15 cellular contexts compared by ENCODE assay signal in genomic region chr16:11315499-11315898, GRCh38. TPM values are rescaled to one million over a fixed set of nuclear protein-coding genes. Genes with fewer than 3 reads are reported as not detected.
DNase-seq lines count a peak whose midpoint lies in the region; ATAC-seq and TF ChIP-seq lines count a peak whose summit lies in the region.
"Had no signal": no experiment of that assay in that cellular context is flagged by ENCODE, and none has a peak within 500 bp of the region (broad histone marks: within the 10 kb centered on the region; RNA-seq: fewer than 3 reads in every experiment).

No MANE protein-coding gene starts in this region.

- H3K27me3 ChIP-seq in AG04450 (ENCODE audit: control insufficient read depth, insufficient read depth, low read length) (no peaks in the 10 kb centered on the region), HUES64 (ENCODE audit: insufficient read depth, low read length) (no peaks in the 10 kb centered on the region), mesendoderm (ENCODE audit: insufficient read depth, low read length, poor library complexity) (no peaks in the 10 kb centered on the region), tibial nerve (no peaks in the 10 kb centered on the region)

- H2AK5ac ChIP-seq in mesendoderm (ENCODE audit: low read length), result no peak overlapping the region

- H3K4me2 ChIP-seq in mesendoderm (ENCODE audit: low read length), result no peak overlapping the region

- H3K36me3 ChIP-seq in HUES64 (ENCODE audit: insufficient read depth, low read length), result no peaks in the 10 kb centered on the region
- no peaks in the 10 kb centered on the region for H3K36me3 ChIP-seq in mesendoderm (ENCODE audit: control insufficient read depth, insufficient read depth, low read length)
- H3K36me3 ChIP-seq in tibial nerve, result no peaks in the 10 kb centered on the region

- H2BK15ac ChIP-seq in mesendoderm (replicated peaks; ENCODE audit: low read depth), result no peak overlapping the region

- 2% methylated on average over 13 of the region's 13 CpGs for WGBS in HUES64
- WGBS in mesendoderm (ENCODE audit: extremely low coverage, insufficient coverage, low lambda C conversion rate), result no CpG with 5 or more reads among the region's 13 CpGs
- 33 to 36% methylated on average over 12 to 13 of the region's 13 CpGs for WGBS in tibial nerve, 2 donors

- no peak for ATAC-seq in esophagus mucosa

- peak overlapping the region; percentile 95 for H3K56ac ChIP-seq in mesendoderm (ENCODE audit: low read length)

- H3K4ac ChIP-seq in mesendoderm (ENCODE audit: low read depth, low read length), result peak overlapping the region; percentile 94

- CTCF ChIA-PET in AG04450 (lab: Charles Lee), result no interaction called here

- no peak for TF ChIP-seq POLR2A in tibial nerve (IDR thresholded peaks at IDR 0.05)

- H3K9ac ChIP-seq in HUES64 (ENCODE audit: low read depth, low read length) (peak overlapping the region; percentile 72), mesendoderm (ENCODE audit: low read length) (peak overlapping the region; percentile 62)

- H4K8ac ChIP-seq in mesendoderm (ENCODE audit: low read depth, low read length), result no peak overlapping the region

- H3K27ac ChIP-seq in AG04450 (ENCODE audit: low read depth, low read length) (no peak overlapping the region), HUES64 (ENCODE audit: low read depth, low read length) (peak overlapping the region; percentile 93), mesendoderm (ENCODE audit: low read depth, low read length) (peak overlapping the region; percentile 64), tibial nerve (no peak overlapping the region)

- no peaks in the 10 kb centered on the region for H3K36me3 Mint-ChIP-seq in dendritic cell treated with granulocyte-macrophage colony-stimulating factor and Interleukin-4, amounts not matched to agents 40 ng/mL and 50 ng/mL, for 4 days (ENCODE audit: low read depth)
- no peaks in the 10 kb centered on the region for H3K36me3 Mint-ChIP-seq in activated naive CD8-positive, alpha-beta T cell treated with anti-CD3 and anti-CD28 coated beads for 36 hours

- peaks cover 44% of the 10 kb centered on the region for H3K27me3 Mint-ChIP-seq in dendritic cell treated with granulocyte-macrophage colony-stimulating factor and Interleukin-4, amounts not matched to agents 40 ng/mL and 50 ng/mL, for 4 days
- H3K27me3 Mint-ChIP-seq in activated naive CD8-positive, alpha-beta T cell treated with anti-CD3 and anti-CD28 coated beads for 36 hours, result no peaks in the 10 kb centered on the region

- intact Hi-C loops in dendritic cell treated with granulocyte-macrophage colony-stimulating factor and Interleukin-4, amounts not matched to agents 40 ng/mL and 50 ng/mL, for 4 days (cut with micrococcal nuclease), result no loop called here

- peak overlapping the region; percentile 42 for H3K18ac ChIP-seq in mesendoderm (ENCODE audit: low read length)

- TF ChIP-seq CTCF in AG04450 (IDR thresholded peaks at IDR 0.05; ENCODE audit: low read depth, low read length) (peak; percentile 39), tibial nerve (IDR thresholded peaks at IDR 0.05) (no peak)

- H3K4me3 ChIP-seq in AG04450 (ENCODE audit: low read depth, low read length) (no peak overlapping the region), HUES64 (ENCODE audit: low read length) (no peak overlapping the region), mesendoderm (ENCODE audit: low read length) (no peak overlapping the region), tibial nerve (no peak overlapping the region)

- DNase-seq in AG04450 (ENCODE audit: low read depth, low spot score), result no peak
- peak; percentile 98 for DNase-seq in mesendoderm
- DNase-seq in SW 1271 (lab: John Stamatoyannopoulos, UW), result no peak
- no peak for DNase-seq in tibial nerve (ENCODE audit: low spot score in 2 of 2)
- no peak for DNase-seq in activated naive CD8-positive, alpha-beta T cell treated with anti-CD3 and anti-CD28 coated beads for 36 hours
- DNase-seq: activated CD4-positive, alpha-beta T cell treated with anti-CD3 and anti-CD28 coated beads, Interleukin-2, amount 50 U/mL, for 1 hour; activated gamma-delta T cell treated with Interleukin-2 at 50 U/mL for 16 hours; NCI-H2029 treated with DMSO at 0.1 percent for 48 hours; SIG-M5; stimulated activated CD4-positive, alpha-beta T cell treated with anti-CD3 and anti-CD28 coated beads, Interleukin-2, amount 100 ng/mL, for 48 hours had no signal

- no peak overlapping the region for H2BK120ac ChIP-seq in mesendoderm (ENCODE audit: low read depth, low read length)

- H3K79me1 ChIP-seq in mesendoderm (ENCODE audit: low read length), result no peaks in the 10 kb centered on the region

- POLR2A ChIA-PET in AG04450 (lab: Yijun Ruan, JAX), result interaction anchor here (1.0 kb wide), 2 partner anchors 13 to 60 kb away, joined by 3 read pairs; partner anchors contain the start of gene SOCS1

- H2BK5ac ChIP-seq in mesendoderm (ENCODE audit: low read length), result peak overlapping the region; percentile 93

- H3K9me3 Mint-ChIP-seq in dendritic cell treated with granulocyte-macrophage colony-stimulating factor and Interleukin-4, amounts not matched to agents 40 ng/mL and 50 ng/mL, for 4 days, result no peaks in the 10 kb centered on the region
- H3K9me3 Mint-ChIP-seq in activated naive CD8-positive, alpha-beta T cell treated with anti-CD3 and anti-CD28 coated beads for 36 hours, result no peaks in the 10 kb centered on the region

- H3K27ac Mint-ChIP-seq in dendritic cell treated with granulocyte-macrophage colony-stimulating factor and Interleukin-4, amounts not matched to agents 40 ng/mL and 50 ng/mL, for 4 days, result peak overlapping the region; percentile 65
- H3K27ac Mint-ChIP-seq in activated naive CD8-positive, alpha-beta T cell treated with anti-CD3 and anti-CD28 coated beads for 36 hours, result no peak overlapping the region

- no peaks in the 10 kb centered on the region for H3K79me2 ChIP-seq in mesendoderm (ENCODE audit: control insufficient read depth, insufficient read depth, low read length)

- H3K23ac ChIP-seq in mesendoderm (ENCODE audit: low read length), result no peak overlapping the region

- TF ChIP-seq EP300 in tibial nerve (IDR thresholded peaks at IDR 0.05), result no peak

- H3K4me1 ChIP-seq in HUES64 (ENCODE audit: insufficient read depth, low read length) (peaks cover 45% of the 10 kb centered on the region), mesendoderm (ENCODE audit: control insufficient read depth, low read depth, low read length) (peaks cover 10% of the 10 kb centered on the region), tibial nerve (peaks cover 0 to 24% (median 11%) of the 10 kb centered on the region in 4 donors)

- H3K4me1 Mint-ChIP-seq in dendritic cell treated with granulocyte-macrophage colony-stimulating factor and Interleukin-4, amounts not matched to agents 40 ng/mL and 50 ng/mL, for 4 days (ENCODE audit: low read depth), result peaks cover 60% of the 10 kb centered on the region
- peaks cover 32% of the 10 kb centered on the region for H3K4me1 Mint-ChIP-seq in activated naive CD8-positive, alpha-beta T cell treated with anti-CD3 and anti-CD28 coated beads for 36 hours

- H4K5ac ChIP-seq in mesendoderm (ENCODE audit: low read length), result no peak overlapping the region

- no peak overlapping the region for H3K4me3 Mint-ChIP-seq in dendritic cell treated with granulocyte-macrophage colony-stimulating factor and Interleukin-4, amounts not matched to agents 40 ng/mL and 50 ng/mL, for 4 days
- H3K4me3 Mint-ChIP-seq in activated naive CD8-positive, alpha-beta T cell treated with anti-CD3 and anti-CD28 coated beads for 36 hours, result no peak overlapping the region

- no peaks in the 10 kb centered on the region; the same call in 1 of the 2 replicates for H3K9me3 ChIP-seq in AG04450 (ENCODE audit: control insufficient read depth, insufficient read depth, low read length)
- no peaks in the 10 kb centered on the region for H3K9me3 ChIP-seq in HUES64 (ENCODE audit: insufficient read depth, low read depth, low read length)
- H3K9me3 ChIP-seq in tibial nerve, result no peaks in the 10 kb centered on the region

RNA-seq across cellular contexts. Expression of gene RMI2, which starts 29.8 kb away (rescaled TPM):
- 3.8 and 4.7 TPM in 2 replicates for polyA plus RNA-seq in AG04450 (2011; rRNA removed)
- polyA minus RNA-seq in AG04450 (2011; rRNA and poly(A)+ RNA removed), result 3.0 and 4.4 TPM in 2 replicates
- 63.3 TPM for polyA plus RNA-seq in HUES64 (2013, experiment 1 of 2)
- 70.4 TPM for polyA plus RNA-seq in HUES64 (2013, experiment 2 of 2)
- 57.3 TPM for polyA plus RNA-seq in mesendoderm (2013, experiment 1 of 2)
- 58.1 TPM for polyA plus RNA-seq in mesendoderm (2013, experiment 2 of 2)
- total RNA-seq in esophagus mucosa (11.0 TPM), tibial nerve (1 to 10 TPM in 3 of 4 donors, not detected in 1; 1.3 to 4.0 (median 2.0) TPM)
- total RNA-seq in activated naive CD8-positive, alpha-beta T cell treated with anti-CD3 and anti-CD28 coated beads for 36 hours, result 10 to 100 TPM; 50.1 to 56.1 TPM

RNA-seq across cellular contexts. Expression of gene PRM1, which starts 34.4 kb away (rescaled TPM):
- not detected in 2 replicates for polyA plus RNA-seq in AG04450 (2011; rRNA removed)
- not detected in 2 replicates for polyA minus RNA-seq in AG04450 (2011; rRNA and poly(A)+ RNA removed)
- polyA plus RNA-seq in HUES64 (2013, experiment 1 of 2), result not detected
- polyA plus RNA-seq in HUES64 (2013, experiment 2 of 2), result not detected
- 1.9 TPM for polyA plus RNA-seq in mesendoderm (2013, experiment 1 of 2)
- polyA plus RNA-seq in mesendoderm (2013, experiment 2 of 2), result 2.6 TPM
- total RNA-seq in esophagus mucosa (not detected), tibial nerve (not detected)
- not detected for total RNA-seq in activated naive CD8-positive, alpha-beta T cell treated with anti-CD3 and anti-CD28 coated beads for 36 hours
- polyA plus RNA-seq: keratinocyte had no signal

RNA-seq across cellular contexts. Expression of gene PRM2, which starts 39.2 kb away (rescaled TPM):
- not detected in 2 replicates for polyA plus RNA-seq in AG04450 (2011; rRNA removed)
- not detected in 2 replicates for polyA minus RNA-seq in AG04450 (2011; rRNA and poly(A)+ RNA removed)
- not detected for polyA plus RNA-seq in HUES64 (2013, experiment 1 of 2)
- polyA plus RNA-seq in HUES64 (2013, experiment 2 of 2), result not detected
- polyA plus RNA-seq in mesendoderm (2013, experiment 1 of 2), result not detected
- not detected for polyA plus RNA-seq in mesendoderm (2013, experiment 2 of 2)
- not detected for total RNA-seq in esophagus mucosa
- total RNA-seq in tibial nerve, result not detected
- total RNA-seq in activated naive CD8-positive, alpha-beta T cell treated with anti-CD3 and anti-CD28 coated beads for 36 hours, result not detected
- polyA plus RNA-seq: keratinocyte had no signal

RNA-seq across cellular contexts. Expression of gene PRM3, which starts 42.1 kb away (rescaled TPM):
- polyA plus RNA-seq in AG04450 (2011; rRNA removed), result not detected in 2 replicates
- not detected in 2 replicates for polyA minus RNA-seq in AG04450 (2011; rRNA and poly(A)+ RNA removed)
- not detected for polyA plus RNA-seq in HUES64 (2013, experiment 1 of 2)
- polyA plus RNA-seq in HUES64 (2013, experiment 2 of 2), result not detected
- polyA plus RNA-seq in mesendoderm (2013, experiment 1 of 2), result not detected
- not detected for polyA plus RNA-seq in mesendoderm (2013, experiment 2 of 2)
- total RNA-seq in esophagus mucosa (not detected), tibial nerve (not detected)
- total RNA-seq in activated naive CD8-positive, alpha-beta T cell treated with anti-CD3 and anti-CD28 coated beads for 36 hours, result not detected
- polyA plus RNA-seq: keratinocyte, thymus had no signal

RNA-seq across cellular contexts. Expression of gene TNP2, which starts 46.4 kb away (rescaled TPM):
- not detected in 2 replicates for polyA plus RNA-seq in AG04450 (2011; rRNA removed)
- not detected in 2 replicates for polyA minus RNA-seq in AG04450 (2011; rRNA and poly(A)+ RNA removed)
- polyA plus RNA-seq in HUES64 (2013, experiment 1 of 2), result not detected
- not detected for polyA plus RNA-seq in HUES64 (2013, experiment 2 of 2)
- not detected for polyA plus RNA-seq in mesendoderm (2013, experiment 1 of 2)
- polyA plus RNA-seq in mesendoderm (2013, experiment 2 of 2), result not detected
- total RNA-seq in esophagus mucosa (not detected), tibial nerve (not detected)
- not detected for total RNA-seq in activated naive CD8-positive, alpha-beta T cell treated with anti-CD3 and anti-CD28 coated beads for 36 hours
- polyA plus RNA-seq: keratinocyte, thymus had no signal

Comparison
In these comparisons a context has a peak if more than half of its experiments do, and no peak if none do; other contexts are left out.
1. H3K27ac ChIP-seq: peak in HUES64 (single experiment) and mesendoderm (single experiment); none in AG04450 (single experiment) and tibial nerve (0 of 4).